9 cellular contexts compared by ENCODE assay signal in genomic region chr17:8151641-8152111, GRCh38. TPM values are rescaled to one million over a fixed set of nuclear protein-coding genes. Genes with fewer than 3 reads are reported as not detected.
DNase-seq lines count a peak whose midpoint lies in the region; ATAC-seq and TF ChIP-seq lines count a peak whose summit lies in the region.
"Had no signal": no experiment of that assay in that cellular context is flagged by ENCODE, and none has a peak within 500 bp of the region (broad histone marks: within the 10 kb centered on the region; RNA-seq: fewer than 3 reads in every experiment).

No MANE protein-coding gene starts in this region.

- H3K9me1 ChIP-seq in IMR-90 (ENCODE audit: insufficient read depth, low read length): peaks cover 22% of the 10 kb centered on the region

- peak; percentile 27 for TF ChIP-seq POLR2A in IMR-90 (IDR thresholded peaks at IDR 0.05; ENCODE audit: low read depth, low read length)

- CTCF ChIA-PET in CD4-positive, alpha-beta memory T cell (lab: Charles Lee; ENCODE audit: partially characterized antibody): interaction anchor here (0.9 to 2.2 kb wide), 6 partner anchors 10 to 149 kb away, joined by 3 to 11 read pairs (median 6); no protein-coding TSS in a partner anchor
- CTCF ChIA-PET in IMR-90 (lab: Yijun Ruan, JAX): interaction anchor here (1.2 to 1.5 kb wide), 2 partner anchors 12 to 33 kb away, joined by 3 read pairs; no protein-coding TSS in a partner anchor

- no peak overlapping the region; the same call in 1 of the 2 replicates for H3K56ac ChIP-seq in IMR-90 (ENCODE audit: extremely low read depth, insufficient read depth, low read length)

- ATAC-seq in IMR-90 (ENCODE audit: low read depth): peak; percentile 4
- ATAC-seq in HG03520 (IDR thresholded peaks at IDR 0.05; ENCODE audit: unreplicated experiment): no peak
- no peak for ATAC-seq in GM18858 (IDR thresholded peaks at IDR 0.05; ENCODE audit: unreplicated experiment)

- H3K4me3 ChIP-seq in CD4-positive, alpha-beta memory T cell (ENCODE audit: low read length in 2 of 2): peak overlapping the region; percentile 74 to 89
- H3K4me3 ChIP-seq in IMR-90 (ENCODE audit: insufficient read depth, low read depth, low read length): peak overlapping the region; percentile 59

- POLR2A ChIA-PET in CD4-positive, alpha-beta memory T cell (lab: Charles Lee; ENCODE audit: partially characterized antibody): interaction anchor here (0.6 to 23.4 kb wide), 14 partner anchors 8 to 295 kb away, joined by 3 to 1074 read pairs (median 8); partner anchors contain the start of genes ALOXE3, BORCS6, CTC1 and HES7
- POLR2A ChIA-PET in IMR-90 (lab: Charles Lee; ENCODE audit: unreplicated experiment): no interaction called here

- dilution Hi-C loops in IMR-90 (cut with HindIII; ENCODE audit: low sequenced_read_pairs, unreplicated experiment): no loop called here

- H3K9me3 ChIP-seq in CD4-positive, alpha-beta memory T cell (ENCODE audit: control insufficient read depth in 1 of 2, low read length in 2 of 2): no peaks in the 10 kb centered on the region
- no peaks in the 10 kb centered on the region for H3K9me3 ChIP-seq in IMR-90 (ENCODE audit: control insufficient read depth, insufficient read depth, low read length)

- peak overlapping the region; percentile 71 for H2AK5ac ChIP-seq in IMR-90 (ENCODE audit: low read depth, low read length)

- H4K5ac ChIP-seq in IMR-90 (ENCODE audit: low read depth, low read length): peak overlapping the region; percentile 9

- H3K18ac ChIP-seq in IMR-90 (ENCODE audit: low read depth, low read length): peak overlapping the region; percentile 24; the same call in 1 of the 2 replicates

- peaks cover 39% of the 10 kb centered on the region for H3K36me3 ChIP-seq in CD4-positive, alpha-beta memory T cell (ENCODE audit: insufficient read depth, low read length)
- H3K36me3 ChIP-seq in IMR-90 (ENCODE audit: control insufficient read depth, insufficient read depth, low read length): peaks cover 27% of the 10 kb centered on the region

- H4K8ac ChIP-seq in IMR-90 (ENCODE audit: low read depth in 2 of 2, low read length in 2 of 2): peak overlapping the region in 1 of 2 experiments; percentile 78; a peak in 1 of 4 replicates

- in situ Hi-C loops in IMR-90 (cut with MboI; ENCODE audit: low sequenced_read_pairs): loop anchor here (25.0 kb wide), 1 partner anchor 914 kb away; the partner anchor contains the start of genes DVL2, GABARAP and PHF23

- peak in 3 of 5 donors; percentile 69 to 74 (median 69) for DNase-seq in CD4-positive, alpha-beta memory T cell
- DNase-seq in IMR-90 (peak; percentile 67), glutamatergic neuron (peak; percentile 51), occipital lobe (lab: John Stamatoyannopoulos, UW) (peak; percentile 65), GF-D8 (lab: John Stamatoyannopoulos, UW) (no peak)

- H2BK120ac ChIP-seq in IMR-90 (ENCODE audit: low read depth, low read length): peak overlapping the region; percentile 41; the same call in 1 of the 2 replicates

- peaks cover 3 to 37% of the 10 kb centered on the region in 2 experiments; a peak in 2 of 4 replicates for H3K79me1 ChIP-seq in IMR-90 (ENCODE audit: low read depth in 1 of 2, low read length in 2 of 2)

- BruUV-seq in IMR-90 (replicated peaks; lab: Mats Ljungman, UMichigan): no TSS peak

- H2BK15ac ChIP-seq in IMR-90 (ENCODE audit: low read depth, low read length): no peak overlapping the region

- no peak for TF ChIP-seq RAD21 in IMR-90 (IDR thresholded peaks at IDR 0.05; ENCODE audit: low read length)

- H4K20me1 ChIP-seq in IMR-90 (ENCODE audit: insufficient read depth, low read length): peaks cover 9% of the 10 kb centered on the region

- peaks cover 54% of the 10 kb centered on the region for H3K4me1 ChIP-seq in CD4-positive, alpha-beta memory T cell (ENCODE audit: insufficient read depth, low read length)
- H3K4me1 ChIP-seq in IMR-90 (ENCODE audit: control insufficient read depth, insufficient read depth, low read length): peaks cover 21% of the 10 kb centered on the region

- H2AFZ ChIP-seq in IMR-90 (replicated peaks; ENCODE audit: low read length, poor library complexity): peak overlapping the region; percentile 88

- no peaks in the 10 kb centered on the region for H3K27me3 Mint-ChIP-seq in CD4-positive, alpha-beta memory T cell
- H3K27me3 Mint-ChIP-seq in activated naive CD8-positive, alpha-beta T cell: no peaks in the 10 kb centered on the region
- H3K27me3 Mint-ChIP-seq in glutamatergic neuron (ENCODE audit: unreplicated experiment): peaks cover 13% of the 10 kb centered on the region

- peaks cover 0 to 25% (median 0%) of the 10 kb centered on the region in 8 donors for H3K9me3 Mint-ChIP-seq in CD4-positive, alpha-beta memory T cell
- H3K9me3 Mint-ChIP-seq in activated naive CD8-positive, alpha-beta T cell (ENCODE audit: low read depth): no peaks in the 10 kb centered on the region
- peaks cover 17% of the 10 kb centered on the region for H3K9me3 Mint-ChIP-seq in glutamatergic neuron (ENCODE audit: unreplicated experiment)

- peaks cover 30 to 58% (median 39%) of the 10 kb centered on the region in 4 donors for H3K4me1 Mint-ChIP-seq in CD4-positive, alpha-beta memory T cell
- peaks cover 15% of the 10 kb centered on the region for H3K4me1 Mint-ChIP-seq in activated naive CD8-positive, alpha-beta T cell (ENCODE audit: low read depth)
- H3K4me1 Mint-ChIP-seq in glutamatergic neuron (ENCODE audit: low read depth, unreplicated experiment): peaks cover 20% of the 10 kb centered on the region

- peak overlapping the region; percentile 52; the same call in 1 of the 2 replicates for H4K91ac ChIP-seq in IMR-90 (ENCODE audit: insufficient read depth, low read depth, low read length)

- peak overlapping the region; percentile 56 for H3K14ac ChIP-seq in IMR-90 (replicated peaks; ENCODE audit: low read depth, low read length)

- H2BK5ac ChIP-seq in IMR-90 (ENCODE audit: low read depth, low read length, poor library complexity, severe bottlenecking): peak overlapping the region; percentile 55

- peaks cover 19 to 57% of the 10 kb centered on the region in 2 donors for H3K36me3 Mint-ChIP-seq in CD4-positive, alpha-beta memory T cell
- no peaks in the 10 kb centered on the region for H3K36me3 Mint-ChIP-seq in activated naive CD8-positive, alpha-beta T cell
- H3K36me3 Mint-ChIP-seq in glutamatergic neuron (ENCODE audit: unreplicated experiment): no peaks in the 10 kb centered on the region

- H2BK20ac ChIP-seq in IMR-90 (ENCODE audit: low read depth, low read length): no peak overlapping the region

- H3K27ac Mint-ChIP-seq in CD4-positive, alpha-beta memory T cell: no peak overlapping the region
- no peak overlapping the region for H3K27ac Mint-ChIP-seq in activated naive CD8-positive, alpha-beta T cell
- peak overlapping the region; percentile 73 for H3K27ac Mint-ChIP-seq in glutamatergic neuron (ENCODE audit: unreplicated experiment)

- intact Hi-C loops in CD4-positive, alpha-beta memory T cell (cut with micrococcal nuclease): loop anchor here (1.0 kb wide), 1 partner anchor 12 kb away; no protein-coding TSS in a partner anchor
- intact Hi-C loops in IMR-90 (cut with micrococcal nuclease): no loop called here

- peak overlapping the region; percentile 90 for H2AK9ac ChIP-seq in IMR-90 (replicated peaks; ENCODE audit: low read depth, low read length, poor library complexity)

- peak overlapping the region; percentile 100 for H3K27ac ChIP-seq in CD4-positive, alpha-beta memory T cell (ENCODE audit: low read depth, low read length)
- peak overlapping the region; percentile 73 for H3K27ac ChIP-seq in IMR-90 (ENCODE audit: insufficient read depth, low read length)

- H3K27me3 ChIP-seq in CD4-positive, alpha-beta memory T cell (ENCODE audit: insufficient read depth, low read length): no peaks in the 10 kb centered on the region
- no peaks in the 10 kb centered on the region for H3K27me3 ChIP-seq in IMR-90 (ENCODE audit: control insufficient read depth, insufficient read depth, low read length)

- H3K4ac ChIP-seq in IMR-90 (ENCODE audit: low read depth, low read length): peak overlapping the region; percentile 62

- H3K9ac ChIP-seq in IMR-90 (ENCODE audit: low read depth, low read length): peak overlapping the region; percentile 76

- WGBS in IMR-90 (ENCODE audit: extremely low coverage in 2 of 2, insufficient read length in 1 of 2), 2 experiments: 3% methylated on average over 15 of the region's 22 CpGs; no CpG with 5 or more reads in 1 of the 2 experiments

- peak overlapping the region; percentile 96 for H3K4me2 ChIP-seq in IMR-90 (ENCODE audit: low read depth, low read length)

- peak overlapping the region in 7 of 8 donors; percentile 91 to 98 (median 93) for H3K4me3 Mint-ChIP-seq in CD4-positive, alpha-beta memory T cell
- peak overlapping the region; percentile 94 for H3K4me3 Mint-ChIP-seq in activated naive CD8-positive, alpha-beta T cell
- H3K4me3 Mint-ChIP-seq in glutamatergic neuron (ENCODE audit: unreplicated experiment): no peak overlapping the region

- peak overlapping the region; percentile 79 for H3K23ac ChIP-seq in IMR-90 (ENCODE audit: low read depth, low read length)

- TF ChIP-seq CTCF in IMR-90 (conservative IDR thresholded peaks at IDR 0.05; ENCODE audit: low read depth, low read length) (no peak), glutamatergic neuron (IDR thresholded peaks at IDR 0.05; ENCODE audit: partially characterized antibody, unreplicated experiment) (no peak)

RNA-seq across cellular contexts. Expression of gene PER1, which starts 0.5 kb away (rescaled TPM):
- total RNA-seq in CD4-positive, alpha-beta memory T cell: 10 to 100 TPM; 78.9 to 79.4 TPM
- polyA plus RNA-seq in CD4-positive, alpha-beta memory T cell: 10 to 100 TPM in 1 of 2 donors, 1 to 10 TPM in 1; 3.7 to 18.6 TPM
- total RNA-seq in IMR-90 (2012; rRNA removed): 1.7 and 3.4 TPM in 2 replicates
- 10.5 and 11.5 TPM in 2 replicates for polyA plus RNA-seq in IMR-90 (2012; rRNA removed)
- polyA plus RNA-seq in IMR-90 (2012; cell fraction: cytosol; rRNA removed): 4.8 and 6.2 TPM in 2 replicates
- polyA plus RNA-seq in IMR-90 (2012; cell fraction: nucleus; rRNA removed; ENCODE audit: low replicate concordance): 230 and 249 TPM in 2 replicates
- total RNA-seq in glutamatergic neuron (ENCODE audit: unreplicated experiment): 64.6 TPM
- total RNA-seq in occipital lobe: 7.8 TPM

RNA-seq across cellular contexts. Expression of gene VAMP2, which starts 11.1 kb away (rescaled TPM):
- 100 to 1,000 TPM; 190 to 203 TPM for total RNA-seq in CD4-positive, alpha-beta memory T cell
- polyA plus RNA-seq in CD4-positive, alpha-beta memory T cell: 100 to 1,000 TPM in 1 of 2 donors, 10 to 100 TPM in 1; 41.6 to 106 TPM
- total RNA-seq in IMR-90 (2012; rRNA removed) (2.2 and 2.3 TPM in 2 replicates), glutamatergic neuron (ENCODE audit: unreplicated experiment) (117 TPM), occipital lobe (27.9 TPM)
- 27.3 and 33.3 TPM in 2 replicates for polyA plus RNA-seq in IMR-90 (2012; rRNA removed)
- polyA plus RNA-seq in IMR-90 (2012; cell fraction: cytosol; rRNA removed): 14.0 and 29.1 TPM in 2 replicates
- 68.1 and 141 TPM in 2 replicates for polyA plus RNA-seq in IMR-90 (2012; cell fraction: nucleus; rRNA removed; ENCODE audit: low replicate concordance)

RNA-seq across cellular contexts. Expression of gene TMEM107, which starts 24.5 kb away (rescaled TPM):
- total RNA-seq in CD4-positive, alpha-beta memory T cell: 10 to 100 TPM; 25.0 to 25.3 TPM
- 10 to 100 TPM; 42.4 to 43.7 TPM for polyA plus RNA-seq in CD4-positive, alpha-beta memory T cell
- total RNA-seq in IMR-90 (2012; rRNA removed): 14.3 and 60.3 TPM in 2 replicates
- polyA plus RNA-seq in IMR-90 (2012; rRNA removed): 12.9 and 13.4 TPM in 2 replicates
- polyA plus RNA-seq in IMR-90 (2012; cell fraction: cytosol; rRNA removed): 5.7 and 11.7 TPM in 2 replicates
- 8.7 and 10.5 TPM in 2 replicates for polyA plus RNA-seq in IMR-90 (2012; cell fraction: nucleus; rRNA removed; ENCODE audit: low replicate concordance)
- total RNA-seq in glutamatergic neuron (ENCODE audit: unreplicated experiment): 12.8 TPM
- 35.9 TPM for total RNA-seq in occipital lobe

RNA-seq across cellular contexts. Expression of gene HES7, which starts 27.8 kb away (rescaled TPM):
- total RNA-seq in CD4-positive, alpha-beta memory T cell: not detected
- polyA plus RNA-seq in CD4-positive, alpha-beta memory T cell: not detected
- not detected in 2 replicates for total RNA-seq in IMR-90 (2012; rRNA removed)
- polyA plus RNA-seq in IMR-90 (2012; rRNA removed): 0.43 and 0.56 TPM in 2 replicates
- polyA plus RNA-seq in IMR-90 (2012; cell fraction: cytosol; rRNA removed): 0.66 and 1.9 TPM in 2 replicates
- 1.8 and 4.2 TPM in 2 replicates for polyA plus RNA-seq in IMR-90 (2012; cell fraction: nucleus; rRNA removed; ENCODE audit: low replicate concordance)
- total RNA-seq in glutamatergic neuron (ENCODE audit: unreplicated experiment): 2.2 TPM
- total RNA-seq in occipital lobe: 0.31 TPM

RNA-seq across cellular contexts. Expression of gene ALOXE3, which starts 33.4 kb away (rescaled TPM):
- total RNA-seq in CD4-positive, alpha-beta memory T cell: under 1 TPM; 0.32 to 0.33 TPM
- polyA plus RNA-seq in CD4-positive, alpha-beta memory T cell: under 1 TPM in 1 of 2 donors, not detected in 1; 0.20 TPM
- total RNA-seq in IMR-90 (2012; rRNA removed) (under 0.01 TPM in 2 replicates), glutamatergic neuron (ENCODE audit: unreplicated experiment) (not detected), occipital lobe (0.47 TPM)
- 0.19 and 0.26 TPM in 2 replicates for polyA plus RNA-seq in IMR-90 (2012; rRNA removed)
- polyA plus RNA-seq in IMR-90 (2012; cell fraction: cytosol; rRNA removed): 0.06 and 0.19 TPM in 2 replicates
- 0.52 and 0.83 TPM in 2 replicates for polyA plus RNA-seq in IMR-90 (2012; cell fraction: nucleus; rRNA removed; ENCODE audit: low replicate concordance)
- total RNA-seq: T-helper 2 cell treated with Interferon-gamma antibody and Interleukin-4, amounts not matched to agents 100 ng/mL and 5 ng/mL, for 36 hours had no signal
